ENCODE assay signal across 34 cellular contexts in genomic region chr16:81815429-81815766, GRCh38. TPM values are rescaled to one million over a fixed set of nuclear protein-coding genes. Genes with fewer than 3 reads are reported as not detected.
DNase-seq lines count a peak whose midpoint lies in the region; ATAC-seq and TF ChIP-seq lines count a peak whose summit lies in the region.
"Had no signal": no experiment of that assay in that cellular context is flagged by ENCODE, and none has a peak within 500 bp of the region (broad histone marks: within the 10 kb centered on the region; RNA-seq: fewer than 3 reads in every experiment).

No MANE protein-coding gene starts in this region.

- H3K27me3 Mint-ChIP-seq in IgD-negative memory B cell (no peaks in the 10 kb centered on the region), activated B cell treated with CpG ODN at 0.5 μM for 24 hours (no peaks in the 10 kb centered on the region)
- H3K27me3 Mint-ChIP-seq: activated CD4-positive, alpha-beta T cell treated with anti-CD3 and anti-CD28 coated beads for 36 hours had no signal

- H3K27ac ChIP-seq in spleen: peak overlapping the region in 6 of 8 donors; percentile 72 to 95 (median 91)
- H3K27ac ChIP-seq: foreskin keratinocyte, parathyroid adenoma, right atrium auricular region, thyroid gland had no signal

- intact Hi-C loops in activated B cell treated with CpG ODN at 0.5 μM for 24 hours (cut with micrococcal nuclease): no loop called here
- intact Hi-C loops in spleen (cut with DNase I; ENCODE audit: low total_unique reads): no loop called here

- H3K9me3 ChIP-seq in spleen (no peaks in the 10 kb centered on the region), BE2C (no peaks in the 10 kb centered on the region)
- H3K9me3 ChIP-seq: breast epithelium, right atrium auricular region, thyroid gland had no signal

- no peak for TF ChIP-seq POLR2A in spleen (IDR thresholded peaks at IDR 0.05)

- WGBS in spleen, 5 donors: 66 to 80% (median 73%) methylated on average over 5 of the region's 5 CpGs

- TF ChIP-seq CTCF in GM06990 (IDR thresholded peaks at IDR 0.05; ENCODE audit: insufficient read depth, low read length, poor library complexity, severe bottlenecking) (no peak), activated B cell treated with CpG ODN at 0.5 μM for 24 hours (IDR thresholded peaks at IDR 0.05) (no peak), spleen (IDR thresholded peaks at IDR 0.05 in 8 of 11, conservative IDR thresholded peaks at IDR 0.05 in 3 of 11) (no peak), foreskin fibroblast (IDR thresholded peaks at IDR 0.05; ENCODE audit: low read depth, low read length) (no peak), BE2C (IDR thresholded peaks at IDR 0.05; ENCODE audit: low read depth, low read length) (no peak)

- H3K4me3 Mint-ChIP-seq in IgD-negative memory B cell (peak overlapping the region; percentile 61 to 91 (median 77)), activated B cell treated with CpG ODN at 0.5 μM for 24 hours (peak overlapping the region; percentile 38)
- H3K4me3 Mint-ChIP-seq: activated CD4-positive, alpha-beta T cell treated with anti-CD3 and anti-CD28 coated beads for 36 hours; activated naive CD4-positive, alpha-beta T cell treated with anti-CD3 and anti-CD28 coated beads, Interleukin-2, amount 10 ng/mL, durations not matched to agents 7 days and 5 days; CD4-positive, CD25-positive, alpha-beta regulatory T cell; naive thymus-derived CD4-positive, alpha-beta T cell; stimulated activated naive CD8-positive, alpha-beta T cell treated with anti-CD3 and anti-CD28 coated beads, Interleukin-15, amount 100 ng/mL, for 72 hours had no signal

- H3K27me3 ChIP-seq in GM06990 (replicated peaks; ENCODE audit: control insufficient read depth, insufficient read depth, low read length): no peaks in the 10 kb centered on the region
- no peaks in the 10 kb centered on the region for H3K27me3 ChIP-seq in spleen (replicated peaks in 1 of 7)
- no peaks in the 10 kb centered on the region for H3K27me3 ChIP-seq in BE2C
- H3K27me3 ChIP-seq: breast epithelium, right atrium auricular region, thyroid gland had no signal

- CTCF ChIA-PET in activated B cell treated with CpG ODN at 0.5 μM for 24 hours (lab: Charles Lee): interaction anchor here (1.0 kb wide), 1 partner anchor 19 kb away, joined by 3 read pairs; no protein-coding TSS in a partner anchor

- H3K4me3 ChIP-seq in GM06990 (replicated peaks; ENCODE audit: low read depth, low read length) (0 out of 2 replicates have a peak overlapping the region, but pooled peaks have one; percentile 0), spleen (peak overlapping the region in 1 of 8 donors; percentile 5), foreskin fibroblast (ENCODE audit: low read depth in 1 of 2, low read length in 2 of 2) (no peak overlapping the region), BE2C (ENCODE audit: low read depth, low read length) (no peak overlapping the region)
- H3K4me3 ChIP-seq: breast epithelium, right atrium auricular region, thyroid gland had no signal

- H3K36me3 Mint-ChIP-seq in IgD-negative memory B cell: peaks cover 19% of the 10 kb centered on the region
- H3K36me3 Mint-ChIP-seq in activated B cell treated with CpG ODN at 0.5 μM for 24 hours (ENCODE audit: low read depth): peaks cover 41% of the 10 kb centered on the region
- H3K36me3 Mint-ChIP-seq: activated naive CD4-positive, alpha-beta T cell treated with anti-CD3 and anti-CD28 coated beads, Interleukin-2, amount 10 ng/mL, durations not matched to agents 7 days and 5 days; CD4-positive, CD25-positive, alpha-beta regulatory T cell had no signal

- H3K4me1 Mint-ChIP-seq in IgD-negative memory B cell (peaks cover 44 to 78% (median 77%) of the 10 kb centered on the region in 3 donors), activated B cell treated with CpG ODN at 0.5 μM for 24 hours (peaks cover 98% of the 10 kb centered on the region)

- ATAC-seq in activated B cell treated with CpG ODN at 0.5 μM for 24 hours (ENCODE audit: low read depth) (no peak), GM21619 (IDR thresholded peaks at IDR 0.05; ENCODE audit: unreplicated experiment) (no peak)
- ATAC-seq: activated CD4-positive, alpha-beta T cell treated with anti-CD3 and anti-CD28 coated beads for 36 hours; foreskin keratinocyte; HepG2; naive thymus-derived CD4-positive, alpha-beta T cell; PC-3; stimulated activated naive CD8-positive, alpha-beta T cell treated with anti-CD3 and anti-CD28 coated beads, Interleukin-15, amount 100 ng/mL, for 72 hours had no signal

- H3K9me3 Mint-ChIP-seq in IgD-negative memory B cell (no peaks in the 10 kb centered on the region), activated B cell treated with CpG ODN at 0.5 μM for 24 hours (no peaks in the 10 kb centered on the region)
- H3K9me3 Mint-ChIP-seq: activated naive CD4-positive, alpha-beta T cell treated with anti-CD3 and anti-CD28 coated beads, Interleukin-2, amount 10 ng/mL, durations not matched to agents 7 days and 5 days had no signal

- peaks cover 4% of the 10 kb centered on the region; the same call in 1 of the 2 replicates for H3K36me3 ChIP-seq in GM06990 (ENCODE audit: control insufficient read depth, insufficient read depth, low read length)
- no peaks in the 10 kb centered on the region for H3K36me3 ChIP-seq in spleen
- no peaks in the 10 kb centered on the region for H3K36me3 ChIP-seq in BE2C
- H3K36me3 ChIP-seq: breast epithelium, right atrium auricular region, thyroid gland had no signal

- POLR2A ChIA-PET in activated B cell treated with CpG ODN at 0.5 μM for 24 hours (lab: Charles Lee): interaction anchor here (1.6 to 7.7 kb wide), 5 partner anchors 8 to 42 kb away, joined by 4 to 194 read pairs (median 60); no protein-coding TSS in a partner anchor

- H3K4me1 ChIP-seq in spleen (peaks cover 24 to 91% (median 80%) of the 10 kb centered on the region in 6 donors), BE2C (no peaks in the 10 kb centered on the region)
- H3K4me1 ChIP-seq: breast epithelium, foreskin keratinocyte, parathyroid adenoma, thyroid gland had no signal

- H3K27ac Mint-ChIP-seq in IgD-negative memory B cell (peak overlapping the region; percentile 98 to 100 (median 98)), activated B cell treated with CpG ODN at 0.5 μM for 24 hours (peak overlapping the region; percentile 92)
- H3K27ac Mint-ChIP-seq: activated CD4-positive, alpha-beta T cell treated with anti-CD3 and anti-CD28 coated beads for 36 hours; activated naive CD4-positive, alpha-beta T cell treated with anti-CD3 and anti-CD28 coated beads, Interleukin-2, amount 10 ng/mL, durations not matched to agents 7 days and 5 days had no signal

- peak; percentile 66 for DNase-seq in GM06990 (ENCODE audit: extremely low read depth, insufficient read length)
- no peak for DNase-seq in activated B cell treated with CpG ODN at 0.5 μM for 24 hours
- peak; percentile 50 for DNase-seq in spleen
- no peak for DNase-seq in foreskin fibroblast
- no peak for DNase-seq in BE2C
- no peak for DNase-seq in NCI-H1092 treated with DMSO at 0.1 percent for 48 hours (lab: John Stamatoyannopoulos, UW)
- DNase-seq: activated CD4-positive, alpha-beta T cell treated with anti-CD3 and anti-CD28 coated beads for 36 hours; activated CD8-positive, alpha-beta memory T cell treated with anti-CD3 and anti-CD28 coated beads for 24 hours; activated naive CD4-positive, alpha-beta T cell treated with anti-CD3 and anti-CD28 coated beads, Interleukin-2, amount 10 ng/mL, durations not matched to agents 7 days and 5 days; activated T-cell treated with anti-CD3 and anti-CD28 coated beads, Interleukin-2, amount 50 U/mL, for 48 hours; amygdala; CD4-positive, CD25-positive, alpha-beta regulatory T cell; effector memory CD4-positive, alpha-beta T cell; EL; foreskin keratinocyte; HCEC 1CT; mesendoderm; naive thymus-derived CD4-positive, alpha-beta T cell; NCI-H1092; NCI-H1930; NCI-H226; NCI-H82; PC-3; SHP77; stimulated activated CD4-positive, alpha-beta T cell treated with anti-CD3 and anti-CD28 coated beads, Interleukin-12 subunit alpha, Interleukin-12 subunit beta, amount 100 ng/mL, for 4 hours; stimulated activated CD4-positive, alpha-beta T cell treated with anti-CD3 and anti-CD28 coated beads, Interleukin-4, amount 100 ng/mL, for 24 hours; stimulated activated naive CD8-positive, alpha-beta T cell treated with anti-CD3 and anti-CD28 coated beads, Interleukin-15, amount 100 ng/mL, for 72 hours; thyroid gland had no signal

RNA-seq across cellular contexts. Expression of gene PLCG2, which starts 36.3 kb away (rescaled TPM):
- 123 TPM for polyA plus RNA-seq in IgD-negative memory B cell
- 449 and 525 TPM in 2 replicates for total RNA-seq in activated B cell treated with CpG ODN at 0.5 μM for 24 hours
- 100 to 1,000 TPM; 111 to 277 (median 161) TPM for total RNA-seq in spleen
- 10 to 100 TPM; 57.1 to 83.2 (median 61.9) TPM for polyA plus RNA-seq in spleen
- not detected for polyA plus RNA-seq in BE2C (2012; ENCODE audit: insufficient read depth, insufficient read length, low read depth)

Comparison
In these comparisons a context has a peak if more than half of its experiments do, and no peak if none do; other contexts are left out.
1. DNase-seq: peak in GM06990 (single experiment) and spleen (single experiment); none in activated B cell treated with CpG ODN at 0.5 μM for 24 hours (single experiment), foreskin fibroblast (0 of 2), BE2C (single experiment) and NCI-H1092 treated with DMSO at 0.1 percent for 48 hours (single experiment).